ENCODE assay signal across 2 cellular contexts in the genomic region with DNA sequence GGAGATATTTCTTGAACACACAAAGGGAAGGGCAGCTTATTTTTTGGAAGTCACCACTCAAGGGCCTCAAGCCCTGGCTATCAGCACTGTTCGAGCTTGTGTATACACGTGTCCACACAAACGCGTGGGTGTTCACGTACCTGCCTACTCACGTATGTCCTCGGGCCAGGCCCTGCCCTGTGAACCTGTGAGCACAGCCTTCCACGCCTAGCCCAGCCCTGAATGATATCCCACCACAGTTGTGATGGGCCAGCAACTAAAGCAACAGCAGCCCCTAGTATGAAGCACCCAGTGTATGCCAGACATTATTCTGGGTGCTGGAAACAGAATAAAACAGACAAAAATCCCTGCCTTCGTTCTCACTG.
TF ChIP-seq lines count a peak whose summit lies in the region.

No MANE protein-coding gene starts in this region.

TF ChIP-seq in HepG2, 621 proteins besides CTCF, POLR2A, EP300 and RAD21:
- TF ChIP-seq, protein P1, sequence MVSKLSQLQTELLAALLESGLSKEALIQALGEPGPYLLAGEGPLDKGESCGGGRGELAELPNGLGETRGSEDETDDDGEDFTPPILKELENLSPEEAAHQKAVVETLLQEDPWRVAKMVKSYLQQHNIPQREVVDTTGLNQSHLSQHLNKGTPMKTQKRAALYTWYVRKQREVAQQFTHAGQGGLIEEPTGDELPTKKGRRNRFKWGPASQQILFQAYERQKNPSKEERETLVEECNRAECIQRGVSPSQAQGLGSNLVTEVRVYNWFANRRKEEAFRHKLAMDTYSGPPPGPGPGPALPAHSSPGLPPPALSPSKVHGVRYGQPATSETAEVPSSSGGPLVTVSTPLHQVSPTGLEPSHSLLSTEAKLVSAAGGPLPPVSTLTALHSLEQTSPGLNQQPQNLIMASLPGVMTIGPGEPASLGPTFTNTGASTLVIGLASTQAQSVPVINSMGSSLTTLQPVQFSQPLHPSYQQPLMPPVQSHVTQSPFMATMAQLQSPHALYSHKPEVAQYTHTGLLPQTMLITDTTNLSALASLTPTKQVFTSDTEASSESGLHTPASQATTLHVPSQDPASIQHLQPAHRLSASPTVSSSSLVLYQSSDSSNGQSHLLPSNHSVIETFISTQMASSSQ (IDR thresholded peaks at IDR 0.05; ENCODE audit: low read depth): no peak
- TF ChIP-seq, protein P1 (CRISPR knock-in tag; IDR thresholded peaks at IDR 0.05; ENCODE audit: borderline replicate concordance): 0 out of 2 replicates have a peak, but pooled peaks have one; percentile 21
- TF ChIP-seq ZNF557 (CRISPR knock-in tag; IDR thresholded peaks at IDR 0.05) (no peak), CHCHD3 (CRISPR knock-in tag; IDR thresholded peaks at IDR 0.05) (0 out of 2 replicates have a peak, but pooled peaks have one; percentile 35)

TF ChIP-seq in SK-N-SH, 30 proteins besides CTCF, POLR2A, EP300 and RAD21:
- TF ChIP-seq FOXM1 (IDR thresholded peaks at IDR 0.05; ENCODE audit: low read depth) (no peak), GABPA (IDR thresholded peaks at IDR 0.05; ENCODE audit: low read depth) (no peak), NFIC (IDR thresholded peaks at IDR 0.05; ENCODE audit: borderline replicate concordance) (no peak), SMC3 (IDR thresholded peaks at IDR 0.05; ENCODE audit: low read depth, low read length) (no peak), GATA2 (CRISPR knock-in tag; IDR thresholded peaks at IDR 0.05) (no peak)
- TF ChIP-seq, protein P2, sequence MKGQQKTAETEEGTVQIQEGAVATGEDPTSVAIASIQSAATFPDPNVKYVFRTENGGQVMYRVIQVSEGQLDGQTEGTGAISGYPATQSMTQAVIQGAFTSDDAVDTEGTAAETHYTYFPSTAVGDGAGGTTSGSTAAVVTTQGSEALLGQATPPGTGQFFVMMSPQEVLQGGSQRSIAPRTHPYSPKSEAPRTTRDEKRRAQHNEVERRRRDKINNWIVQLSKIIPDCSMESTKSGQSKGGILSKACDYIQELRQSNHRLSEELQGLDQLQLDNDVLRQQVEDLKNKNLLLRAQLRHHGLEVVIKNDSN (IDR thresholded peaks at IDR 0.05; ENCODE audit: borderline replicate concordance, low read depth): no peak
- TF ChIP-seq, protein P3, sequence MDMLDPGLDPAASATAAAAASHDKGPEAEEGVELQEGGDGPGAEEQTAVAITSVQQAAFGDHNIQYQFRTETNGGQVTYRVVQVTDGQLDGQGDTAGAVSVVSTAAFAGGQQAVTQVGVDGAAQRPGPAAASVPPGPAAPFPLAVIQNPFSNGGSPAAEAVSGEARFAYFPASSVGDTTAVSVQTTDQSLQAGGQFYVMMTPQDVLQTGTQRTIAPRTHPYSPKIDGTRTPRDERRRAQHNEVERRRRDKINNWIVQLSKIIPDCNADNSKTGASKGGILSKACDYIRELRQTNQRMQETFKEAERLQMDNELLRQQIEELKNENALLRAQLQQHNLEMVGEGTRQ (IDR thresholded peaks at IDR 0.05; ENCODE audit: borderline replicate concordance, low read depth, low read length): no peak
TF ChIP-seq in SK-N-SH: peak in this region for 0.
